In genomic region chr22:17921871-17922821, GRCh38 we compare ENCODE assay signal across 12 cellular contexts.
DNase-seq lines count a peak whose midpoint lies in the region; FAIRE-seq and TF ChIP-seq lines count a peak whose summit lies in the region.
"Had no signal": no experiment of that assay in that cellular context is flagged by ENCODE, and none has a peak within 500 bp of the region (broad histone marks: within the 10 kb centered on the region; RNA-seq: fewer than 3 reads in every experiment).

No MANE protein-coding gene starts in this region.

- H3K27me3 ChIP-seq in H1 (replicated peaks in 1 of 4; ENCODE audit: control insufficient read depth in 3 of 4, extremely low read depth in 1 of 4, insufficient read depth in 3 of 4, low read length in 3 of 4), result no peaks in the 10 kb centered on the region
- no peaks in the 10 kb centered on the region for H3K27me3 ChIP-seq in stomach

- intact Hi-C loops in stomach (cut with DNase I; ENCODE audit: low total_unique reads), result loop anchor here (10.0 kb wide), 1 partner anchor 93 kb away; no protein-coding TSS in a partner anchor

- no peak overlapping the region for H4K8ac ChIP-seq in H1 (ENCODE audit: extremely low read depth, insufficient read depth, low read length)

- H3K79me2 ChIP-seq in H1 (ENCODE audit: control insufficient read depth in 1 of 2, insufficient read depth in 2 of 2, low read length in 2 of 2), result peaks cover 0 to 68% of the 10 kb centered on the region in 2 experiments

- H3K4me2 ChIP-seq in H1 (ENCODE audit: insufficient read depth in 1 of 2, low read depth in 2 of 2, low read length in 2 of 2), result peak overlapping the region; percentile 70 to 75

- H2AFZ ChIP-seq in H1 (ENCODE audit: low read length), result no peak overlapping the region

- no peak overlapping the region for H3K23ac ChIP-seq in H1 (ENCODE audit: insufficient read length)

- no peak overlapping the region for H2BK120ac ChIP-seq in H1 (replicated peaks; ENCODE audit: low read depth, low read length)

- CTCF ChIA-PET in H1 (lab: Charles Lee; ENCODE audit: partially characterized antibody), result interaction anchor here (0.6 to 3.8 kb wide), 13 partner anchors 9 to 179 kb away, joined by 3 to 12 read pairs (median 4); no protein-coding TSS in a partner anchor

- H2BK15ac ChIP-seq in H1 (ENCODE audit: low read length), result no peak overlapping the region

- H3K4me3 ChIP-seq in LNCaP clone FGC (ENCODE audit: low read depth, low read length), result no peak overlapping the region
- H3K4me3 ChIP-seq in H1 (ENCODE audit: extremely low read depth in 1 of 4, insufficient read depth in 2 of 4, low read depth in 3 of 4, low read length in 4 of 4), result peak overlapping the region in 2 of 4 experiments; percentile 30 to 46; a peak in 5 of 8 replicates
- H3K4me3 ChIP-seq in stomach, result no peak overlapping the region

- H2BK20ac ChIP-seq in H1 (ENCODE audit: low read length), result no peak overlapping the region

- no peak overlapping the region for H3K18ac ChIP-seq in H1 (ENCODE audit: extremely low read depth, low read length)

- DNase-seq in LNCaP clone FGC (ENCODE audit: low read depth) (peak; percentile 71), H1 (ENCODE audit: low read depth in 1 of 2, low spot score in 2 of 2) (peak; percentile 64 to 75), left kidney (ENCODE audit: low read depth, low spot score) (peak; percentile 85), stomach (no peak), NCI-H524 treated with DMSO at 0.1 percent for 48 hours (lab: John Stamatoyannopoulos, UW) (no peak), AML-193 (lab: John Stamatoyannopoulos, UW) (no peak), NCI-H2081 treated with DMSO at 0.1 percent for 48 hours (lab: John Stamatoyannopoulos, UW) (no peak)
- DNase-seq in activated CD4-positive, alpha-beta T cell treated with anti-CD3 and anti-CD28 coated beads, Interleukin-2, amount 50 U/mL, for 1 hour, result no peak
- DNase-seq: midbrain; NCI-H1417 treated with DMSO at 0.1 percent for 48 hours; stimulated activated CD4-positive, alpha-beta T cell treated with anti-CD3 and anti-CD28 coated beads, Interleukin-4, amount 100 ng/mL, for 4 hours had no signal

- H3K36me3 ChIP-seq in H1 (ENCODE audit: control insufficient read depth in 2 of 4, insufficient read depth in 4 of 4, low read length in 3 of 4), result no peaks in the 10 kb centered on the region
- no peaks in the 10 kb centered on the region for H3K36me3 ChIP-seq in stomach

- H2AK5ac ChIP-seq in H1 (ENCODE audit: low read depth, low read length), result no peak overlapping the region

- H3K23me2 ChIP-seq in H1 (ENCODE audit: low read depth, low read length), result no peaks in the 10 kb centered on the region

- no peak overlapping the region for H3K56ac ChIP-seq in H1 (replicated peaks; ENCODE audit: insufficient read length, low read depth, low read length)

- H3K4ac ChIP-seq in H1 (replicated peaks; ENCODE audit: insufficient read length, low read depth, low read length), result no peak overlapping the region

- H4K91ac ChIP-seq in H1 (replicated peaks; ENCODE audit: insufficient read length, low read length), result no peak overlapping the region

- FAIRE-seq in H1 (lab: Jason Lieb, UNC), result peak; percentile 81
- FAIRE-seq: G401.6 had no signal

- H3K9ac ChIP-seq in H1 (replicated peaks in 1 of 4; ENCODE audit: extremely low read depth in 1 of 4, low read depth in 3 of 4, low read length in 3 of 4), result peak overlapping the region in 2 of 4 experiments; percentile 5 to 58; a peak in 2 of 7 replicates

- H2BK5ac ChIP-seq in H1 (ENCODE audit: low read depth, low read length), result peak overlapping the region; percentile 21

- POLR2A ChIA-PET in H1 (lab: Charles Lee; ENCODE audit: partially characterized antibody), result interaction anchor here (1.7 kb wide), 1 partner anchor 9 kb away, joined by 6 read pairs; no protein-coding TSS in a partner anchor

- TF ChIP-seq CTCF in LNCaP clone FGC (IDR thresholded peaks at IDR 0.05; ENCODE audit: control insufficient read depth, extremely low read depth, insufficient read depth) (no peak), H1 (IDR thresholded peaks at IDR 0.05; ENCODE audit: control extremely low read depth in 1 of 3, insufficient read depth in 1 of 3, low read depth in 1 of 3, low read length in 3 of 3) (no peak), stomach (IDR thresholded peaks at IDR 0.05) (no peak)

- peak overlapping the region; percentile 53 for H2BK12ac ChIP-seq in H1 (ENCODE audit: low read depth, low read length)

- H3K4me1 ChIP-seq in H1 (replicated peaks in 1 of 4; ENCODE audit: control insufficient read depth in 3 of 4, insufficient read depth in 4 of 4, low read length in 3 of 4) (peaks cover 16 to 32% (median 23%) of the 10 kb centered on the region in 4 experiments), stomach (peaks cover 45 to 80% (median 62%) of the 10 kb centered on the region in 4 donors)

- H3K9me3 ChIP-seq in H1 (ENCODE audit: insufficient read depth in 2 of 2, low read depth in 1 of 2, low read length in 1 of 2) (no peaks in the 10 kb centered on the region), stomach (no peaks in the 10 kb centered on the region)

- TF ChIP-seq POLR2A in H1 (IDR thresholded peaks at IDR 0.05; ENCODE audit: control extremely low read depth in 1 of 2, low read depth in 2 of 2, low read length in 2 of 2), result no peak
- no peak for TF ChIP-seq POLR2A in stomach (IDR thresholded peaks at IDR 0.05)

- H4K20me1 ChIP-seq in H1 (replicated peaks in 1 of 2; ENCODE audit: control insufficient read depth in 1 of 2, insufficient read depth in 2 of 2, low read length in 2 of 2), result peaks cover 7 to 17% of the 10 kb centered on the region in 2 experiments

- no peak overlapping the region for H3K27ac ChIP-seq in H1 (ENCODE audit: low read depth, low read length)
- peak overlapping the region in 3 of 5 donors; percentile 9 to 64 (median 52) for H3K27ac ChIP-seq in stomach

- H3K79me1 ChIP-seq in H1 (ENCODE audit: low read depth, low read length), result peaks cover 17% of the 10 kb centered on the region; the same call in 1 of the 2 replicates

- no peak for TF ChIP-seq RAD21 in H1 (IDR thresholded peaks at IDR 0.05 in 1 of 2, conservative IDR thresholded peaks at IDR 0.05 in 1 of 2; ENCODE audit: low read depth in 2 of 2, low read length in 2 of 2)

- 16% methylated on average over 8 of the region's 14 CpGs; no CpG with 5 or more reads in 1 of the 2 experiments for WGBS in H1 (ENCODE audit: extremely low coverage in 1 of 2, insufficient coverage in 1 of 2, insufficient read length in 1 of 2, insufficient replicate concordance in 2 of 2, low coverage in 1 of 2, low lambda C conversion rate in 2 of 2, missing lambda C conversion rate in 1 of 2), 2 experiments
- 43 to 52% (median 50%) methylated on average over 14 of the region's 14 CpGs for WGBS in stomach, 5 donors

- H4K5ac ChIP-seq in H1 (ENCODE audit: insufficient read length, low read depth, low read length), result peak overlapping the region; percentile 44

- no peak for TF ChIP-seq EP300 in H1 (IDR thresholded peaks at IDR 0.05; ENCODE audit: borderline replicate concordance in 1 of 2, low read depth in 2 of 2, low read length in 2 of 2)
- no peak for TF ChIP-seq EP300 in stomach (IDR thresholded peaks at IDR 0.05)

- no peak overlapping the region for H3K14ac ChIP-seq in H1 (ENCODE audit: insufficient read length)

TF ChIP-seq in H1, 55 proteins besides CTCF, POLR2A, EP300 and RAD21 (continues in another document):
- TF ChIP-seq CBX5 (IDR thresholded peaks at IDR 0.05; ENCODE audit: low read depth, low read length) (no peak), CEBPB (IDR thresholded peaks at IDR 0.05; ENCODE audit: low read depth, low read length) (no peak), KDM5A (IDR thresholded peaks at IDR 0.05; ENCODE audit: low read length) (no peak), YY1 (IDR thresholded peaks at IDR 0.05; ENCODE audit: low read depth, low read length) (peak; percentile 23; the same call in 1 of the 2 replicates), TBP (IDR thresholded peaks at IDR 0.05; ENCODE audit: low read depth, low read length) (no peak), POLR2AphosphoS5 (IDR thresholded peaks at IDR 0.05; ENCODE audit: low read depth, low read length) (no peak), SRF (IDR thresholded peaks at IDR 0.05; ENCODE audit: low read depth, low read length) (no peak)
- TF ChIP-seq, protein P1, sequence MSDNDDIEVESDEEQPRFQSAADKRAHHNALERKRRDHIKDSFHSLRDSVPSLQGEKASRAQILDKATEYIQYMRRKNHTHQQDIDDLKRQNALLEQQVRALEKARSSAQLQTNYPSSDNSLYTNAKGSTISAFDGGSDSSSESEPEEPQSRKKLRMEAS (IDR thresholded peaks at IDR 0.05), result peak; percentile 39; the same call in 1 of the 2 replicates

Comparison
In these comparisons a context has a peak if more than half of its experiments do, and no peak if none do; other contexts are left out.
1. DNase-seq: peak in LNCaP clone FGC (single experiment), H1 (2 of 2) and left kidney (single experiment); none in stomach (single experiment), NCI-H524 treated with DMSO at 0.1 percent for 48 hours (single experiment), AML-193 (0 of 2), NCI-H2081 treated with DMSO at 0.1 percent for 48 hours (single experiment) and activated CD4-positive, alpha-beta T cell treated with anti-CD3 and anti-CD28 coated beads, Interleukin-2, amount 50 U/mL, for 1 hour (single experiment).